12 cellular contexts compared by ENCODE assay signal in genomic region chr22:48490513-48491411, GRCh38.
DNase-seq lines count a peak whose midpoint lies in the region; ATAC-seq and TF ChIP-seq lines count a peak whose summit lies in the region.
"Had no signal": no experiment of that assay in that cellular context is flagged by ENCODE, and none has a peak within 500 bp of the region (broad histone marks: within the 10 kb centered on the region; RNA-seq: fewer than 3 reads in every experiment).

No MANE protein-coding gene starts in this region.

- H3K9me3 ChIP-seq in ectodermal cell (ENCODE audit: control insufficient read depth, low read length) = no peaks in the 10 kb centered on the region
- H3K9me3 ChIP-seq: BE2C had no signal

- DNase-seq in cardiac septum (ENCODE audit: low spot score) (peak; percentile 60), left cardiac atrium (no peak), neural crest cell (ENCODE audit: low read depth, low spot score) (no peak), NCI-H1417 treated with DMSO at 0.1 percent for 48 hours (lab: John Stamatoyannopoulos, UW) (no peak), epidermal melanocyte (ENCODE audit: insufficient read length, low spot score) (no peak)
- DNase-seq: activated CD4-positive, alpha-beta memory T cell treated with anti-CD3 and anti-CD28 coated beads for 36 hours; activated naive CD8-positive, alpha-beta T cell treated with anti-CD3 and anti-CD28 coated beads, Interleukin-2, amount 50 U/mL, for 24 hours; BE2C; stimulated activated CD4-positive, alpha-beta T cell treated with anti-CD3 and anti-CD28 coated beads, Interleukin-4, amount 100 ng/mL, for 24 hours had no signal

- ATAC-seq in left cardiac atrium (no peak), HG02981 (IDR thresholded peaks at IDR 0.05; ENCODE audit: unreplicated experiment) (no peak)
- ATAC-seq: activated naive CD8-positive, alpha-beta T cell treated with anti-CD3 and anti-CD28 coated beads, Interleukin-2, amount 50 U/mL, for 24 hours had no signal

- H3K27me3 ChIP-seq in ectodermal cell (ENCODE audit: control insufficient read depth, insufficient read depth, low read length, poor library complexity, severe bottlenecking) = peaks cover 36% of the 10 kb centered on the region

- WGBS in ectodermal cell, 2 experiments = 1 to 2% methylated on average over 49 to 51 of the region's 51 CpGs
- 10% methylated on average over 51 of the region's 51 CpGs for WGBS in urinary bladder

- H3K4me3 ChIP-seq in ectodermal cell (ENCODE audit: insufficient read depth, low read depth, low read length) = peak overlapping the region; percentile 55
- peak overlapping the region; percentile 23 for H3K4me3 ChIP-seq in urinary bladder (ENCODE audit: low read depth, low read length)

- no peak overlapping the region for H3K27ac Mint-ChIP-seq in neural crest cell (ENCODE audit: unreplicated experiment)
- H3K27ac Mint-ChIP-seq: activated CD4-positive, alpha-beta memory T cell treated with anti-CD3 and anti-CD28 coated beads for 36 hours; activated naive CD8-positive, alpha-beta T cell treated with anti-CD3 and anti-CD28 coated beads, Interleukin-2, amount 50 U/mL, for 24 hours had no signal

- peaks cover 22% of the 10 kb centered on the region for H3K4me1 Mint-ChIP-seq in neural crest cell
- H3K4me1 Mint-ChIP-seq: activated naive CD8-positive, alpha-beta T cell treated with anti-CD3 and anti-CD28 coated beads, Interleukin-2, amount 50 U/mL, for 24 hours had no signal

- peaks cover 42% of the 10 kb centered on the region for H3K27me3 Mint-ChIP-seq in neural crest cell (ENCODE audit: low read depth)

- intact Hi-C loops in cardiac septum (cut with DNase I) (no loop called here), left cardiac atrium (cut with DNase I) (loop anchor here in 1 of 2 donors (5.0 kb wide), 1 partner anchor 1693 kb away; no protein-coding TSS in a partner anchor)

- H3K4me3 Mint-ChIP-seq in neural crest cell = peak overlapping the region; percentile 87
- H3K4me3 Mint-ChIP-seq: activated CD4-positive, alpha-beta memory T cell treated with anti-CD3 and anti-CD28 coated beads for 36 hours; activated naive CD8-positive, alpha-beta T cell treated with anti-CD3 and anti-CD28 coated beads, Interleukin-2, amount 50 U/mL, for 24 hours had no signal

- no peak overlapping the region for H3K27ac ChIP-seq in ectodermal cell (ENCODE audit: insufficient read depth, low read depth, low read length, poor library complexity, severe bottlenecking)
- H3K27ac ChIP-seq in urinary bladder (ENCODE audit: low read depth) = no peak overlapping the region

- no peaks in the 10 kb centered on the region for H3K36me3 ChIP-seq in ectodermal cell (ENCODE audit: control insufficient read depth, insufficient read depth, low read length)
- no peaks in the 10 kb centered on the region for H3K36me3 ChIP-seq in urinary bladder (ENCODE audit: insufficient read depth)
- H3K36me3 ChIP-seq: BE2C had no signal

- H3K9me3 Mint-ChIP-seq in neural crest cell = no peaks in the 10 kb centered on the region
- H3K9me3 Mint-ChIP-seq: activated CD4-positive, alpha-beta memory T cell treated with anti-CD3 and anti-CD28 coated beads for 36 hours; activated naive CD8-positive, alpha-beta T cell treated with anti-CD3 and anti-CD28 coated beads, Interleukin-2, amount 50 U/mL, for 24 hours had no signal

- H3K36me3 Mint-ChIP-seq in neural crest cell (ENCODE audit: low read depth) = no peaks in the 10 kb centered on the region
- H3K36me3 Mint-ChIP-seq: activated CD4-positive, alpha-beta memory T cell treated with anti-CD3 and anti-CD28 coated beads for 36 hours had no signal

- no peak for TF ChIP-seq CTCF in neural crest cell (conservative IDR thresholded peaks at IDR 0.05)

- peaks cover 25% of the 10 kb centered on the region for H3K4me1 ChIP-seq in ectodermal cell (ENCODE audit: control insufficient read depth, insufficient read depth, low read length)
- H3K4me1 ChIP-seq in urinary bladder (ENCODE audit: insufficient read depth) = peaks cover 3% of the 10 kb centered on the region
- H3K4me1 ChIP-seq: BE2C had no signal
